13 cellular contexts compared by ENCODE assay signal in genomic region chr17:58153046-58153445, GRCh38. TPM values are rescaled to one million over a fixed set of nuclear protein-coding genes. Genes with fewer than 3 reads are reported as not detected.
A peak's percentile ranks its signal among the peaks of the same experiment; 100 is the strongest.
DNase-seq lines count a peak whose midpoint lies in the region; ATAC-seq, FAIRE-seq and TF ChIP-seq lines count a peak whose summit lies in the region.
"Had no signal": no experiment of that assay in that cellular context is flagged by ENCODE, and none has a peak within 500 bp of the region (broad histone marks: within the 10 kb centered on the region; RNA-seq: fewer than 3 reads in every experiment).

No MANE protein-coding gene starts in this region.

- POLR2A ChIA-PET in A549 (lab: Yijun Ruan, JAX), result no interaction called here

- H3K27me3 ChIP-seq in Peyer's patch (no peaks in the 10 kb centered on the region), tibial artery (peaks cover 0 to 37% of the 10 kb centered on the region in 2 donors)

- H3K4me1 ChIP-seq in A549 (no peaks in the 10 kb centered on the region), Peyer's patch (peaks cover 0 to 4% (median 0%) of the 10 kb centered on the region in 4 donors), tibial artery (peaks cover 0 to 9% (median 4%) of the 10 kb centered on the region in 4 donors)

- ATAC-seq in A549, result no peak
- ATAC-seq in memory B cell (ENCODE audit: low read depth), result peak; percentile 56
- no peak for ATAC-seq in HG02885 (IDR thresholded peaks at IDR 0.05; ENCODE audit: poor library complexity, unreplicated experiment)

- peaks cover 2% of the 10 kb centered on the region for H3K36me3 Mint-ChIP-seq in memory B cell

- DNase-seq in A549 (ENCODE audit: low read depth in 1 of 2, low spot score in 1 of 2) (no peak), Peyer's patch (peak in 2 of 3 donors; percentile 40 to 66), memory B cell (ENCODE audit: low spot score in 2 of 2) (no peak), caudate nucleus (lab: John Stamatoyannopoulos, UW) (no peak), tibial artery (no peak), NCI-H1092 treated with DMSO at 0.1 percent for 48 hours (lab: John Stamatoyannopoulos, UW) (no peak)
- DNase-seq in activated T-cell treated with anti-CD3 and anti-CD28 coated beads, Interleukin-2, amount 50 U/mL, for 1 hour, result peak; percentile 55
- DNase-seq: NCI-H345 had no signal

- H3K36me3 ChIP-seq in Peyer's patch, result no peaks in the 10 kb centered on the region
- no peaks in the 10 kb centered on the region for H3K36me3 ChIP-seq in tibial artery

- H3K27ac Mint-ChIP-seq in memory B cell, result no peak overlapping the region

- no peak overlapping the region for H3K4me2 ChIP-seq in A549

- H3K9me3 Mint-ChIP-seq in memory B cell, result no peaks in the 10 kb centered on the region

- H3K4me3 Mint-ChIP-seq in memory B cell, result peak overlapping the region; percentile 3

- TF ChIP-seq CTCF in A549 (IDR thresholded peaks at IDR 0.05) (no peak), Peyer's patch (IDR thresholded peaks at IDR 0.05) (no peak), tibial artery (IDR thresholded peaks at IDR 0.05) (no peak)

- H3K4me1 Mint-ChIP-seq in memory B cell, result peaks cover 12% of the 10 kb centered on the region

- no peak for TF ChIP-seq RAD21 in A549 (conservative IDR thresholded peaks at IDR 0.05 in 1 of 2, IDR thresholded peaks at IDR 0.05 in 1 of 2)

- peak; percentile 7 for FAIRE-seq in A549 (lab: Jason Lieb, UNC)
- FAIRE-seq: islet of Langerhans had no signal

- no peak for TF ChIP-seq EP300 in A549 (IDR thresholded peaks at IDR 0.05)

- H3K9me3 ChIP-seq in A549 (no peaks in the 10 kb centered on the region), Peyer's patch (no peaks in the 10 kb centered on the region), tibial artery (no peaks in the 10 kb centered on the region)

- H3K4me3 ChIP-seq in A549, result no peak overlapping the region
- H3K4me3 ChIP-seq in Peyer's patch, result no peak overlapping the region
- H3K4me3 ChIP-seq in tibial artery, result no peak overlapping the region

- TF ChIP-seq POLR2A in A549 (IDR thresholded peaks at IDR 0.05; ENCODE audit: low read length) (no peak), Peyer's patch (IDR thresholded peaks at IDR 0.05) (no peak)

- H3K27me3 Mint-ChIP-seq in memory B cell, result peaks cover 26% of the 10 kb centered on the region

- H3K27ac ChIP-seq in A549 (no peak overlapping the region), Peyer's patch (no peak overlapping the region), caudate nucleus (ENCODE audit: low read depth, low read length) (no peak overlapping the region), tibial artery (no peak overlapping the region)
- H3K27ac ChIP-seq: VCaP had no signal

- 25% methylated on average over 2 of the region's 2 CpGs for WGBS in A549 (ENCODE audit: missing lambda C conversion rate)

- CTCF ChIA-PET in A549 (lab: Yijun Ruan, JAX), result no interaction called here

- intact Hi-C loops in tibial artery (cut with DNase I; ENCODE audit: low total_unique reads), result no loop called here

TF ChIP-seq in A549, 52 proteins besides CTCF, POLR2A, EP300 and RAD21:
- no peak for TF ChIP-seq JUN (IDR thresholded peaks at IDR 0.05)
- TF ChIP-seq GATA3 (IDR thresholded peaks at IDR 0.05; ENCODE audit: borderline replicate concordance), result no peak
- TF ChIP-seq CHD2 (IDR thresholded peaks at IDR 0.05; ENCODE audit: low read length, partially characterized antibody), result no peak
- TF ChIP-seq E2F6 (IDR thresholded peaks at IDR 0.05; ENCODE audit: borderline replicate concordance, low read depth), result no peak
- no peak for TF ChIP-seq ZC3H11A (IDR thresholded peaks at IDR 0.05)
- TF ChIP-seq NR3C1 (IDR thresholded peaks at IDR 0.05), result no peak
- no peak for TF ChIP-seq NFE2L2 (conservative IDR thresholded peaks at IDR 0.05; ENCODE audit: low read length)
- no peak for TF ChIP-seq SMC3 (IDR thresholded peaks at IDR 0.05)
- no peak for TF ChIP-seq HOXA7 (CRISPR knock-in tag; IDR thresholded peaks at IDR 0.05)
- TF ChIP-seq TFCP2L1 (CRISPR knock-in tag; IDR thresholded peaks at IDR 0.05), result no peak
- no peak for TF ChIP-seq PHF8 (IDR thresholded peaks at IDR 0.05; ENCODE audit: borderline replicate concordance, low read depth)
- no peak for TF ChIP-seq POLR2AphosphoS2 (conservative IDR thresholded peaks at IDR 0.05; ENCODE audit: low read length)
- TF ChIP-seq KDM1A (IDR thresholded peaks at IDR 0.05; ENCODE audit: low read depth), result no peak
TF ChIP-seq in A549: peak in this region for 0.

RNA-seq across cellular contexts. Expression of gene OR4D1, which starts 4.9 kb away (rescaled TPM):
- polyA plus RNA-seq in A549 (2011; rRNA removed) (0.03 and 0.04 TPM in 2 replicates), A549 (2017; fragmentation: RNase III; extraction: RNeasy Plus Mini Kit Qiagen cat#74134 plus additional on column Dnase treatment) (0.03 TPM in 1 of 3 replicates, not detected in the others)
- 0.03 TPM in 2 replicates for polyA plus RNA-seq in A549 (2012; cell fraction: cytosol; rRNA removed)
- polyA plus RNA-seq in A549 (2012; cell fraction: nucleus; rRNA removed), result 0.04 TPM in 1 of 2 replicates, not detected in the other
- not detected in 2 replicates for polyA minus RNA-seq in A549 (2011; rRNA and poly(A)+ RNA removed)
- total RNA-seq in Peyer's patch, result not detected
- total RNA-seq: HT1080, ureter had no signal

RNA-seq across cellular contexts. Expression of gene OR4D2, which starts 13.7 kb away (rescaled TPM):
- polyA plus RNA-seq in A549 (2011; rRNA removed) (not detected in 2 replicates), A549 (2017; fragmentation: RNase III; extraction: RNeasy Plus Mini Kit Qiagen cat#74134 plus additional on column Dnase treatment) (not detected in 3 replicates)
- not detected in 2 replicates for polyA plus RNA-seq in A549 (2012; cell fraction: cytosol; rRNA removed)
- polyA plus RNA-seq in A549 (2012; cell fraction: nucleus; rRNA removed), result not detected in 2 replicates
- polyA minus RNA-seq in A549 (2011; rRNA and poly(A)+ RNA removed), result not detected in 2 replicates
- total RNA-seq in Peyer's patch, result not detected
- total RNA-seq: HT1080, ureter had no signal

RNA-seq across cellular contexts. Expression of gene EPX, which starts 39.5 kb away (rescaled TPM):
- polyA plus RNA-seq in A549 (2011; rRNA removed) (not detected in 2 replicates), A549 (2017; fragmentation: RNase III; extraction: RNeasy Plus Mini Kit Qiagen cat#74134 plus additional on column Dnase treatment) (not detected in 3 replicates)
- not detected in 2 replicates for polyA plus RNA-seq in A549 (2012; cell fraction: cytosol; rRNA removed)
- polyA plus RNA-seq in A549 (2012; cell fraction: nucleus; rRNA removed), result not detected in 2 replicates
- not detected in 2 replicates for polyA minus RNA-seq in A549 (2011; rRNA and poly(A)+ RNA removed)
- not detected for total RNA-seq in Peyer's patch
- total RNA-seq: ureter had no signal

Comparison
In these comparisons a context has a peak if more than half of its experiments do, and no peak if none do; other contexts are left out.
1. DNase-seq: peak in Peyer's patch (2 of 3) and activated T-cell treated with anti-CD3 and anti-CD28 coated beads, Interleukin-2, amount 50 U/mL, for 1 hour (single experiment); none in A549 (0 of 2), memory B cell (0 of 2), caudate nucleus (0 of 61), tibial artery (0 of 2) and NCI-H1092 treated with DMSO at 0.1 percent for 48 hours (single experiment).